Comparison of ENCODE assay signal across 1 cellular context in the genomic region with DNA sequence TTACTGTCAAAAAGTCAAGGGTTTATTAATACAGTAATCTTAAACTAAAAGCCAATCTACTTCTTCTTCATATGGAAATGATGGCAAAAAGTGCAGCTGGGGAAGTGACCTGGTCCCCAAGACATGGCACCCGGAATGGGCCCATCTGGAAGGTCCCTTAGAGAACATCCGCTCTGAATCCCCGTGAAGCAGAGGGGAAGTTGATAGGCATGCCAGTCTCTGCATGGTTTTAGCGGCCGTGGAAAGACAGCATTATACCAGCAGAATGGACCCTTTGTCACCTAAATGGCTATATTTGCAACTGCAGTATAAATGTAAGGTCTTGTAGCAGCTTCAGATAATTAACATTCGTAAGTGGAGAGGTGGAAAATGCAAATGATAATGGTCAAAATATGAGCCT.
TF ChIP-seq lines count a peak whose summit lies in the region.

No MANE protein-coding gene starts in this region.

TF ChIP-seq in K562, 482 proteins besides CTCF, POLR2A, EP300 and RAD21 (continued from another document):
- TF ChIP-seq, protein P1, sequence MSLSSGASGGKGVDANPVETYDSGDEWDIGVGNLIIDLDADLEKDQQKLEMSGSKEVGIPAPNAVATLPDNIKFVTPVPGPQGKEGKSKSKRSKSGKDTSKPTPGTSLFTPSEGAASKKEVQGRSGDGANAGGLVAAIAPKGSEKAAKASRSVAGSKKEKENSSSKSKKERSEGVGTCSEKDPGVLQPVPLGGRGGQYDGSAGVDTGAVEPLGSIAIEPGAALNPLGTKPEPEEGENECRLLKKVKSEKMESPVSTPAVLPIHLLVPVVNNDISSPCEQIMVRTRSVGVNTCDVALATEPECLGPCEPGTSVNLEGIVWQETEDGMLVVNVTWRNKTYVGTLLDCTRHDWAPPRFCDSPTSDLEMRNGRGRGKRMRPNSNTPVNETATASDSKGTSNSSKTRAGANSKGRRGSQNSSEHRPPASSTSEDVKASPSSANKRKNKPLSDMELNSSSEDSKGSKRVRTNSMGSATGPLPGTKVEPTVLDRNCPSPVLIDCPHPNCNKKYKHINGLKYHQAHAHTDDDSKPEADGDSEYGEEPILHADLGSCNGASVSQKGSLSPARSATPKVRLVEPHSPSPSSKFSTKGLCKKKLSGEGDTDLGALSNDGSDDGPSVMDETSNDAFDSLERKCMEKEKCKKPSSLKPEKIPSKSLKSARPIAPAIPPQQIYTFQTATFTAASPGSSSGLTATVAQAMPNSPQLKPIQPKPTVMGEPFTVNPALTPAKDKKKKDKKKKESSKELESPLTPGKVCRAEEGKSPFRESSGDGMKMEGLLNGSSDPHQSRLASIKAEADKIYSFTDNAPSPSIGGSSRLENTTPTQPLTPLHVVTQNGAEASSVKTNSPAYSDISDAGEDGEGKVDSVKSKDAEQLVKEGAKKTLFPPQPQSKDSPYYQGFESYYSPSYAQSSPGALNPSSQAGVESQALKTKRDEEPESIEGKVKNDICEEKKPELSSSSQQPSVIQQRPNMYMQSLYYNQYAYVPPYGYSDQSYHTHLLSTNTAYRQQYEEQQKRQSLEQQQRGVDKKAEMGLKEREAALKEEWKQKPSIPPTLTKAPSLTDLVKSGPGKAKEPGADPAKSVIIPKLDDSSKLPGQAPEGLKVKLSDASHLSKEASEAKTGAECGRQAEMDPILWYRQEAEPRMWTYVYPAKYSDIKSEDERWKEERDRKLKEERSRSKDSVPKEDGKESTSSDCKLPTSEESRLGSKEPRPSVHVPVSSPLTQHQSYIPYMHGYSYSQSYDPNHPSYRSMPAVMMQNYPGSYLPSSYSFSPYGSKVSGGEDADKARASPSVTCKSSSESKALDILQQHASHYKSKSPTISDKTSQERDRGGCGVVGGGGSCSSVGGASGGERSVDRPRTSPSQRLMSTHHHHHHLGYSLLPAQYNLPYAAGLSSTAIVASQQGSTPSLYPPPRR (CRISPR knock-in tag; IDR thresholded peaks at IDR 0.05; ENCODE audit: borderline replicate concordance) = no peak
